29 cellular contexts compared by ENCODE assay signal in genomic region chr9:134699343-134699740, GRCh38. TPM values are rescaled to one million over a fixed set of nuclear protein-coding genes. Genes with fewer than 3 reads are reported as not detected.
DNase-seq lines count a peak whose midpoint lies in the region; ATAC-seq and TF ChIP-seq lines count a peak whose summit lies in the region.
"Had no signal": no experiment of that assay in that cellular context is flagged by ENCODE, and none has a peak within 500 bp of the region (broad histone marks: within the 10 kb centered on the region; RNA-seq: fewer than 3 reads in every experiment).

No MANE protein-coding gene starts in this region.

- H3K18ac ChIP-seq in mesendoderm (ENCODE audit: low read length): no peak overlapping the region

- H3K27me3 ChIP-seq in BLaER1 treated with 17β-estradiol and CSF1 and Interleukin-3, amounts not matched to agents 10 nM and 100 nM: peaks cover 0 to 59% (median 0%) of the 10 kb centered on the region in 11 experiments; a peak in 6 of 22 replicates
- no peaks in the 10 kb centered on the region for H3K27me3 ChIP-seq in endodermal cell (ENCODE audit: control insufficient read depth, insufficient read depth, low read length, poor library complexity, severe bottlenecking)
- no peaks in the 10 kb centered on the region for H3K27me3 ChIP-seq in mesendoderm (ENCODE audit: insufficient read depth, low read length, poor library complexity)
- H3K27me3 ChIP-seq in lower lobe of right lung (ENCODE audit: low read depth): peaks cover 4% of the 10 kb centered on the region
- no peaks in the 10 kb centered on the region for H3K27me3 ChIP-seq in Karpas-422 (ENCODE audit: low read length)
- H3K27me3 ChIP-seq: colonic mucosa, heart left ventricle, MG63, pancreas had no signal

- peaks cover 13% of the 10 kb centered on the region for H3K79me1 ChIP-seq in mesendoderm (ENCODE audit: low read length)

- no peak overlapping the region for H3K9ac ChIP-seq in BLaER1 treated with 17β-estradiol and CSF1 and Interleukin-3, amounts not matched to agents 10 nM and 100 nM
- H3K9ac ChIP-seq in endodermal cell (ENCODE audit: extremely low read depth, low read length, poor library complexity, severe bottlenecking): no peak overlapping the region
- no peak overlapping the region for H3K9ac ChIP-seq in mesendoderm (ENCODE audit: low read length)
- no peak overlapping the region for H3K9ac ChIP-seq in Karpas-422 (ENCODE audit: low read length)

- H3K4me1 Mint-ChIP-seq in endodermal cell: no peaks in the 10 kb centered on the region
- H3K4me1 Mint-ChIP-seq: activated CD4-positive, alpha-beta T cell treated with anti-CD3 and anti-CD28 coated beads, Interleukin-2, amount 10 ng/mL, durations not matched to agents 24 days and 14 days had no signal

- H3K27ac Mint-ChIP-seq in endodermal cell: peak overlapping the region; percentile 55
- H3K27ac Mint-ChIP-seq: activated CD4-positive, alpha-beta T cell treated with anti-CD3 and anti-CD28 coated beads, Interleukin-2, amount 10 ng/mL, durations not matched to agents 24 days and 14 days; activated naive CD4-positive, alpha-beta T cell treated with anti-CD3 and anti-CD28 coated beads, Interleukin-2, amount 50 U/mL, for 72 hours; CD8-positive, alpha-beta T cell; stimulated activated naive CD8-positive, alpha-beta T cell treated with anti-CD3 and anti-CD28 coated beads, Interleukin-15, Interleukin-2, amounts not matched to agents 100 ng/mL and 50 ng/mL, for 24 hours; T-helper 2 cell treated with Interferon-gamma antibody and Interleukin-4, amounts not matched to agents 5 μg/mL and 100 μg/mL, for 36 hours had no signal

- H2BK120ac ChIP-seq in mesendoderm (ENCODE audit: low read depth, low read length): no peak overlapping the region

- H4K20me1 ChIP-seq in BLaER1 treated with 17β-estradiol and CSF1 and Interleukin-3, amounts not matched to agents 10 nM and 100 nM: peaks cover 0 to 82% (median 50%) of the 10 kb centered on the region in 11 experiments; a peak in 16 of 22 replicates
- no peaks in the 10 kb centered on the region for H4K20me1 ChIP-seq in Karpas-422 (ENCODE audit: insufficient read depth, low read depth, low read length)

- H2BK15ac ChIP-seq in mesendoderm (replicated peaks; ENCODE audit: low read depth): no peak overlapping the region

- H3K36me3 Mint-ChIP-seq in endodermal cell (ENCODE audit: low read depth): peaks cover 23% of the 10 kb centered on the region
- H3K36me3 Mint-ChIP-seq: activated naive CD4-positive, alpha-beta T cell treated with anti-CD3 and anti-CD28 coated beads, Interleukin-2, amount 50 U/mL, for 72 hours; CD8-positive, alpha-beta T cell had no signal

- no peak overlapping the region for H2BK5ac ChIP-seq in mesendoderm (ENCODE audit: low read length)

- 93 to 96% methylated on average over 4 to 5 of the region's 6 CpGs for WGBS in endodermal cell (ENCODE audit: insufficient coverage in 1 of 2, insufficient read length in 1 of 2), 2 experiments
- WGBS in mesendoderm (ENCODE audit: extremely low coverage, insufficient coverage, low lambda C conversion rate): no CpG with 5 or more reads among the region's 6 CpGs

- H3K9me3 Mint-ChIP-seq in endodermal cell: no peaks in the 10 kb centered on the region
- H3K9me3 Mint-ChIP-seq: activated CD4-positive, alpha-beta T cell treated with anti-CD3 and anti-CD28 coated beads, Interleukin-2, amount 10 ng/mL, durations not matched to agents 24 days and 14 days; activated naive CD4-positive, alpha-beta T cell treated with anti-CD3 and anti-CD28 coated beads, Interleukin-2, amount 50 U/mL, for 72 hours; CD8-positive, alpha-beta T cell; stimulated activated naive CD8-positive, alpha-beta T cell treated with anti-CD3 and anti-CD28 coated beads, Interleukin-15, Interleukin-2, amounts not matched to agents 100 ng/mL and 50 ng/mL, for 24 hours; T-helper 2 cell treated with Interferon-gamma antibody and Interleukin-4, amounts not matched to agents 5 μg/mL and 100 μg/mL, for 36 hours had no signal

- H3K27me3 Mint-ChIP-seq in endodermal cell (ENCODE audit: insufficient read depth): no peaks in the 10 kb centered on the region
- H3K27me3 Mint-ChIP-seq: activated CD4-positive, alpha-beta T cell treated with anti-CD3 and anti-CD28 coated beads, Interleukin-2, amount 10 ng/mL, durations not matched to agents 24 days and 14 days; stimulated activated naive CD8-positive, alpha-beta T cell treated with anti-CD3 and anti-CD28 coated beads, Interleukin-15, Interleukin-2, amounts not matched to agents 100 ng/mL and 50 ng/mL, for 24 hours had no signal

- DNase-seq in MV-4-11 (lab: John Stamatoyannopoulos, UW) (peak; percentile 13), endodermal cell (no peak), mesendoderm (peak; percentile 49), NCI-H2029 treated with DMSO at 0.1 percent for 48 hours (lab: John Stamatoyannopoulos, UW) (no peak), lower lobe of right lung (no peak), Karpas-422 (no peak)
- DNase-seq: activated CD4-positive, alpha-beta T cell treated with anti-CD3 and anti-CD28 coated beads, Interleukin-2, amount 10 ng/mL, durations not matched to agents 24 days and 14 days; CD8-positive, alpha-beta T cell; colonic mucosa; effector CD4-positive, alpha-beta T cell; GOT3; kidney; mammary epithelial cell; MG63; NCI-H1417 treated with DMSO at 0.1 percent for 48 hours; NCI-H226; NCI-H526 treated with DMSO at 0.1 percent for 48 hours; SIG-M5; stimulated activated CD4-positive, alpha-beta T cell treated with anti-CD3 and anti-CD28 coated beads, Interleukin-2, amount 100 ng/mL, for 24 hours had no signal

- H3K9me2 ChIP-seq in Karpas-422 (replicated peaks; ENCODE audit: insufficient read depth, low read length): no peaks in the 10 kb centered on the region

- TF ChIP-seq CTCF in endodermal cell (conservative IDR thresholded peaks at IDR 0.05): no peak
- no peak for TF ChIP-seq CTCF in lower lobe of right lung (IDR thresholded peaks at IDR 0.05)

- H3K4ac ChIP-seq in mesendoderm (ENCODE audit: low read depth, low read length): no peak overlapping the region

- H2AFZ ChIP-seq in Karpas-422 (ENCODE audit: low read length): no peak overlapping the region

- H4K5ac ChIP-seq in mesendoderm (ENCODE audit: low read length): no peak overlapping the region

- no peak for ATAC-seq in lower lobe of right lung
- ATAC-seq: CD8-positive, alpha-beta T cell had no signal

- peaks cover 2% of the 10 kb centered on the region for H3K79me2 ChIP-seq in mesendoderm (ENCODE audit: control insufficient read depth, insufficient read depth, low read length)
- no peaks in the 10 kb centered on the region for H3K79me2 ChIP-seq in Karpas-422 (ENCODE audit: low read length)

- H3K9me3 ChIP-seq in BLaER1 treated with 17β-estradiol and CSF1 and Interleukin-3, amounts not matched to agents 10 nM and 100 nM (replicated peaks in 1 of 11): no peaks in the 10 kb centered on the region
- H3K9me3 ChIP-seq in endodermal cell (ENCODE audit: control insufficient read depth, low read length) (no peaks in the 10 kb centered on the region), lower lobe of right lung (no peaks in the 10 kb centered on the region), Karpas-422 (ENCODE audit: low read length) (no peaks in the 10 kb centered on the region)
- H3K9me3 ChIP-seq: colonic mucosa, heart left ventricle, MG63, pancreas, thoracic aorta had no signal

- no peak overlapping the region for H3K4me3 ChIP-seq in BLaER1 treated with 17β-estradiol and CSF1 and Interleukin-3, amounts not matched to agents 10 nM and 100 nM
- H3K4me3 ChIP-seq in endodermal cell (ENCODE audit: low read length) (no peak overlapping the region), mesendoderm (ENCODE audit: low read length) (no peak overlapping the region), lower lobe of right lung (no peak overlapping the region), Karpas-422 (ENCODE audit: low read length) (no peak overlapping the region)
- H3K4me3 ChIP-seq: colonic mucosa, heart left ventricle, MG63, pancreas, thoracic aorta had no signal

- no peak overlapping the region for H3K27ac ChIP-seq in BLaER1 treated with 17β-estradiol and CSF1 and Interleukin-3, amounts not matched to agents 10 nM and 100 nM
- no peak overlapping the region for H3K27ac ChIP-seq in endodermal cell (ENCODE audit: low read depth, low read length)
- H3K27ac ChIP-seq in mesendoderm (ENCODE audit: low read depth, low read length): no peak overlapping the region
- H3K27ac ChIP-seq in lower lobe of right lung: no peak overlapping the region
- no peak overlapping the region for H3K27ac ChIP-seq in Karpas-422 (ENCODE audit: low read length)
- H3K27ac ChIP-seq: colonic mucosa, pancreas, thoracic aorta, VCaP had no signal

- H3K56ac ChIP-seq in mesendoderm (ENCODE audit: low read length): no peak overlapping the region

- H3K23ac ChIP-seq in mesendoderm (ENCODE audit: low read length): no peak overlapping the region

- peaks cover 0 to 38% (median 22%) of the 10 kb centered on the region in 11 experiments; a peak in 12 of 22 replicates for H3K36me3 ChIP-seq in BLaER1 treated with 17β-estradiol and CSF1 and Interleukin-3, amounts not matched to agents 10 nM and 100 nM
- H3K36me3 ChIP-seq in endodermal cell (ENCODE audit: control insufficient read depth, insufficient read depth, low read length) (no peaks in the 10 kb centered on the region), mesendoderm (ENCODE audit: control insufficient read depth, insufficient read depth, low read length) (peaks cover 22% of the 10 kb centered on the region), lower lobe of right lung (peaks cover 11% of the 10 kb centered on the region), Karpas-422 (ENCODE audit: insufficient read depth, low read length) (no peaks in the 10 kb centered on the region)
- H3K36me3 ChIP-seq: colonic mucosa, pancreas had no signal

- intact Hi-C loops in lower lobe of right lung (cut with DNase I): no loop called here

- no peak overlapping the region for H3K4me3 Mint-ChIP-seq in endodermal cell
- H3K4me3 Mint-ChIP-seq: activated CD4-positive, alpha-beta T cell treated with anti-CD3 and anti-CD28 coated beads, Interleukin-2, amount 10 ng/mL, durations not matched to agents 24 days and 14 days; CD8-positive, alpha-beta T cell; stimulated activated naive CD8-positive, alpha-beta T cell treated with anti-CD3 and anti-CD28 coated beads, Interleukin-15, Interleukin-2, amounts not matched to agents 100 ng/mL and 50 ng/mL, for 24 hours; T-helper 2 cell treated with Interferon-gamma antibody and Interleukin-4, amounts not matched to agents 5 μg/mL and 100 μg/mL, for 36 hours had no signal

- no peak overlapping the region for H2AK5ac ChIP-seq in mesendoderm (ENCODE audit: low read length)

- H4K8ac ChIP-seq in mesendoderm (ENCODE audit: low read depth, low read length): no peak overlapping the region

- peaks cover 18 to 44% (median 36%) of the 10 kb centered on the region in 10 experiments for H3K4me1 ChIP-seq in BLaER1 treated with 17β-estradiol and CSF1 and Interleukin-3, amounts not matched to agents 10 nM and 100 nM
- no peaks in the 10 kb centered on the region for H3K4me1 ChIP-seq in endodermal cell (ENCODE audit: control insufficient read depth, insufficient read depth, low read length)
- no peaks in the 10 kb centered on the region for H3K4me1 ChIP-seq in mesendoderm (ENCODE audit: control insufficient read depth, low read depth, low read length)
- peaks cover 16% of the 10 kb centered on the region for H3K4me1 ChIP-seq in lower lobe of right lung
- no peaks in the 10 kb centered on the region for H3K4me1 ChIP-seq in Karpas-422 (ENCODE audit: low read length)
- H3K4me1 ChIP-seq: colonic mucosa, pancreas had no signal

- peak overlapping the region; percentile 4 to 91 (median 75); a peak in 19 of 22 replicates for H3K4me2 ChIP-seq in BLaER1 treated with 17β-estradiol and CSF1 and Interleukin-3, amounts not matched to agents 10 nM and 100 nM
- H3K4me2 ChIP-seq in mesendoderm (ENCODE audit: low read length) (no peak overlapping the region), Karpas-422 (ENCODE audit: low read depth, low read length, poor library complexity, severe bottlenecking) (no peak overlapping the region)

RNA-seq across cellular contexts. Expression of gene COL5A1, which starts 57.7 kb away (rescaled TPM):
- total RNA-seq in endodermal cell: 10 to 100 TPM; 65.3 to 76.6 TPM
- 47.5 TPM for polyA plus RNA-seq in endodermal cell (2013, experiment 1 of 2)
- polyA plus RNA-seq in endodermal cell (2013, experiment 2 of 2): 53.7 TPM
- polyA plus RNA-seq in mesendoderm (2013, experiment 1 of 2): 23.5 TPM
- polyA plus RNA-seq in mesendoderm (2013, experiment 2 of 2): 21.5 TPM
- total RNA-seq in lower lobe of right lung: 29.0 TPM
- under 0.01 TPM in 1 of 2 replicates, not detected in the other for total RNA-seq in Karpas-422 (2014; rRNA removed; shearing (Covaris generic); ENCODE audit: low replicate concordance)
- total RNA-seq: activated CD4-positive, alpha-beta T cell treated with anti-CD3 and anti-CD28 coated beads, Interleukin-2, amount 10 ng/mL, durations not matched to agents 24 days and 14 days; activated CD8-positive, alpha-beta memory T cell treated with anti-CD3 and anti-CD28 coated beads for 36 hours had no signal
- polyA plus RNA-seq: neural cell had no signal

Comparison
In these comparisons a context has a peak if more than half of its experiments do, and no peak if none do; other contexts are left out.
1. H3K4me2 ChIP-seq: peak in BLaER1 treated with 17β-estradiol and CSF1 and Interleukin-3, amounts not matched to agents 10 nM and 100 nM (11 of 11); none in mesendoderm (single experiment) and Karpas-422 (single experiment).
2. DNase-seq: peak in MV-4-11 (single experiment) and mesendoderm (single experiment); none in endodermal cell (single experiment), NCI-H2029 treated with DMSO at 0.1 percent for 48 hours (single experiment), lower lobe of right lung (single experiment) and Karpas-422 (single experiment).
3. RNA of gene COL5A1, which starts 57.7 kb away (total RNA-seq): 65.3 to 76.6 TPM in endodermal cell and 29.0 TPM in lower lobe of right lung (single experiment); under 0.01 TPM in Karpas-422; every median in the first group is over 10 times any median in the second.